In the genomic region with DNA sequence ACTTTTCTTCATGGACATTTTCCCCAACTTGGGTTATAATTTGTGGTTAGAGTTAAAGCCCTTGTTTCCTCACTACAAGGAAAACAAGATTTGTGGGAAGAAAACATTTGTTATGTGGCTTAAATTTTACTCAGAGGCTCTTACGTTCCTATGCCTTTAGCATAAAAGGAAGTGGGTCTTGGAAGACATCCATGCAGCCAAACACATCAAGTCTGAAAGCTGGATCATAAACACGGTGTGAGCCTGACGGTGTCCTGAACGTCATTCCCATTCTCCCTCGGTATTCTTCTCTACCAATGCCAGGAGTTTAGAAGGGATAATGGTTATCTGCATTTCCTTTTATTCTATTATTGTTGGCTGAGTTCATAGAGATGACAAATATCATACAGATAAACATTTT, we compare ENCODE assay signal across 29 cellular contexts.
DNase-seq lines count a peak whose midpoint lies in the region; ATAC-seq and TF ChIP-seq lines count a peak whose summit lies in the region.
"Had no signal": no experiment of that assay in that cellular context is flagged by ENCODE, and none has a peak within 500 bp of the region (broad histone marks: within the 10 kb centered on the region; RNA-seq: fewer than 3 reads in every experiment).

No MANE protein-coding gene starts in this region.

- dilution Hi-C loops in mammary epithelial cell (cut with HindIII; ENCODE audit: low sequenced_read_pairs) = no loop called here

- TF ChIP-seq CTCF in AG04450 (IDR thresholded peaks at IDR 0.05; ENCODE audit: low read depth, low read length) (no peak), mammary epithelial cell (conservative IDR thresholded peaks at IDR 0.05 in 1 of 2, IDR thresholded peaks at IDR 0.05 in 1 of 2; ENCODE audit: extremely low read depth in 1 of 2, insufficient read depth in 1 of 2, low read depth in 1 of 2, low read length in 2 of 2) (no peak), testis (IDR thresholded peaks at IDR 0.05) (no peak)

- H2BK5ac ChIP-seq in mesenchymal stem cell (ENCODE audit: low read depth, low read length, poor library complexity, severe bottlenecking) = no peak overlapping the region

- no peak overlapping the region for H3K4me3 ChIP-seq in AG04450 (ENCODE audit: low read depth, low read length)
- no peak overlapping the region for H3K4me3 ChIP-seq in mammary epithelial cell (replicated peaks in 1 of 3; ENCODE audit: insufficient read depth in 1 of 3, low read depth in 2 of 3, low read length in 3 of 3)
- H3K4me3 ChIP-seq in mesenchymal stem cell (ENCODE audit: insufficient read depth in 1 of 2, low read depth in 1 of 2, low read length in 2 of 2) = no peak overlapping the region
- no peak overlapping the region for H3K4me3 ChIP-seq in testis
- H3K4me3 ChIP-seq: adrenal gland, heart right ventricle, K562, SJSA1, thyroid gland had no signal

- POLR2A ChIA-PET in AG04450 (lab: Yijun Ruan, JAX) = no interaction called here

- H3K4me2 ChIP-seq in mammary epithelial cell (ENCODE audit: insufficient read depth, low read depth, low read length) (no peak overlapping the region), mesenchymal stem cell (ENCODE audit: low read length, poor library complexity, severe bottlenecking) (no peak overlapping the region)

- H3K9me3 ChIP-seq in AG04450 (ENCODE audit: control insufficient read depth, insufficient read depth, low read length) (peaks cover 10% of the 10 kb centered on the region), mammary epithelial cell (replicated peaks; ENCODE audit: insufficient read depth, low read length) (no peaks in the 10 kb centered on the region), mesenchymal stem cell (ENCODE audit: control insufficient read depth, low read length) (peaks cover 7% of the 10 kb centered on the region), testis (no peaks in the 10 kb centered on the region)
- H3K9me3 ChIP-seq: adrenal gland, SJSA1, thyroid gland had no signal

- WGBS in mammary epithelial cell (ENCODE audit: low coverage, missing lambda C conversion rate) = 8% methylated on average over 5 of the region's 5 CpGs
- WGBS in mesenchymal stem cell = 88% methylated on average over 1 of the region's 5 CpGs
- 25 to 32% methylated on average over 5 of the region's 5 CpGs for WGBS in testis, 2 donors

- ATAC-seq in HG03139 (IDR thresholded peaks at IDR 0.05; ENCODE audit: unreplicated experiment) (no peak), HG03354 (IDR thresholded peaks at IDR 0.05; ENCODE audit: poor library complexity, severe bottlenecking, unreplicated experiment) (no peak), HG03439 (IDR thresholded peaks at IDR 0.05; ENCODE audit: unreplicated experiment) (no peak)
- ATAC-seq: heart right ventricle; K562; left cardiac atrium; naive thymus-derived CD4-positive, alpha-beta T cell had no signal

- no peak overlapping the region for H2AK5ac ChIP-seq in mesenchymal stem cell (ENCODE audit: low read length, severe bottlenecking)

- BruUV-seq in mammary epithelial cell (replicated peaks; lab: Mats Ljungman, UMichigan) = no TSS peak

- H3K27ac ChIP-seq in AG04450 (ENCODE audit: low read depth, low read length) = no peak overlapping the region
- H3K27ac ChIP-seq in mammary epithelial cell (ENCODE audit: insufficient read depth, low read depth, low read length) = no peak overlapping the region
- H3K27ac ChIP-seq in mesenchymal stem cell (ENCODE audit: low read length, poor library complexity, severe bottlenecking) = no peak overlapping the region
- no peak overlapping the region for H3K27ac ChIP-seq in testis
- H3K27ac ChIP-seq: adrenal gland, heart right ventricle, SJSA1, thyroid gland, VCaP had no signal

- H2BK15ac ChIP-seq in mesenchymal stem cell (ENCODE audit: low read depth, poor library complexity, severe bottlenecking) = no peak overlapping the region

- no peak for TF ChIP-seq POLR2A in testis (IDR thresholded peaks at IDR 0.05)

- H3K79me2 ChIP-seq in mammary epithelial cell (ENCODE audit: insufficient read depth, low read length) = no peaks in the 10 kb centered on the region

- H3K27me3 ChIP-seq in AG04450 (ENCODE audit: control insufficient read depth, insufficient read depth, low read length) = no peaks in the 10 kb centered on the region
- no peaks in the 10 kb centered on the region for H3K27me3 ChIP-seq in mammary epithelial cell (ENCODE audit: insufficient read depth, low read length)
- H3K27me3 ChIP-seq in mesenchymal stem cell (ENCODE audit: control insufficient read depth in 1 of 2, insufficient read depth in 1 of 2, low read length in 2 of 2) = no peaks in the 10 kb centered on the region
- no peaks in the 10 kb centered on the region for H3K27me3 ChIP-seq in testis
- H3K27me3 ChIP-seq: adrenal gland, SJSA1, thyroid gland had no signal

- no peak overlapping the region for H3K23ac ChIP-seq in mesenchymal stem cell (ENCODE audit: low read length in 2 of 2)

- H2BK12ac ChIP-seq in mesenchymal stem cell (ENCODE audit: low read length in 2 of 2) = no peak overlapping the region

- CTCF ChIA-PET in AG04450 (lab: Charles Lee) = no interaction called here
- CTCF ChIA-PET in mammary epithelial cell (lab: Charles Lee; ENCODE audit: low non-redundant PET) = no interaction called here

- H3K9ac ChIP-seq in mammary epithelial cell (ENCODE audit: insufficient read depth, low read length) (no peak overlapping the region), mesenchymal stem cell (ENCODE audit: low read length) (no peak overlapping the region)

- H4K91ac ChIP-seq in mesenchymal stem cell (ENCODE audit: low read length) = no peak overlapping the region

- H2BK120ac ChIP-seq in mesenchymal stem cell (ENCODE audit: low read depth, low read length) = no peak overlapping the region

- no peak overlapping the region for H3K4ac ChIP-seq in mesenchymal stem cell (ENCODE audit: low read depth in 1 of 2, low read length in 2 of 2)

- H3K79me1 ChIP-seq in mesenchymal stem cell (replicated peaks; ENCODE audit: low read length, poor library complexity, severe bottlenecking) = no peaks in the 10 kb centered on the region

- H4K20me1 ChIP-seq in mammary epithelial cell (ENCODE audit: insufficient read depth, low read length) = no peaks in the 10 kb centered on the region

- no peak overlapping the region for H3K14ac ChIP-seq in mesenchymal stem cell (ENCODE audit: low read length in 2 of 2)

- H3K4me1 ChIP-seq in mammary epithelial cell (ENCODE audit: insufficient read depth, low read length) = no peaks in the 10 kb centered on the region
- no peaks in the 10 kb centered on the region for H3K4me1 ChIP-seq in mesenchymal stem cell (ENCODE audit: control insufficient read depth, insufficient read depth, low read depth, low read length)
- no peaks in the 10 kb centered on the region for H3K4me1 ChIP-seq in testis
- H3K4me1 ChIP-seq: adrenal gland, heart right ventricle, SJSA1, thyroid gland had no signal

- no peak overlapping the region for H3K18ac ChIP-seq in mesenchymal stem cell (ENCODE audit: low read depth in 1 of 2, low read length in 2 of 2)

- no peak overlapping the region for H2AFZ ChIP-seq in mammary epithelial cell (ENCODE audit: low read depth, low read length)
- no peak overlapping the region for H2AFZ ChIP-seq in mesenchymal stem cell (ENCODE audit: low read depth, low read length)

- H3K36me3 ChIP-seq in mammary epithelial cell (ENCODE audit: insufficient read depth, low read length) (no peaks in the 10 kb centered on the region), mesenchymal stem cell (ENCODE audit: control insufficient read depth in 1 of 2, insufficient read depth in 2 of 2, low read depth in 1 of 2, low read length in 2 of 2) (no peaks in the 10 kb centered on the region), testis (ENCODE audit: low read depth, missing control alignments) (no peaks in the 10 kb centered on the region)
- H3K36me3 ChIP-seq: adrenal gland, heart right ventricle, SJSA1, thyroid gland had no signal

- DNase-seq in AG04450 (ENCODE audit: low read depth, low spot score) (peak; percentile 11), M059J (ENCODE audit: low read depth) (peak; percentile 53), mammary epithelial cell (peak; percentile 4), mesenchymal stem cell (peak; percentile 2), testis (no peak)
- DNase-seq: activated CD4-positive, alpha-beta T cell treated with anti-CD3 and anti-CD28 coated beads, Interleukin-2, amount 10 ng/mL, durations not matched to agents 24 days and 14 days; activated naive CD4-positive, alpha-beta T cell treated with Interleukin-2 at 50 U/mL for 16 hours; activated T-cell treated with anti-CD3 and anti-CD28 coated beads, Interleukin-2, amount 50 U/mL, for 48 hours; adrenal gland; C1 segment of cervical spinal cord; central memory CD4-positive, alpha-beta T cell; H9; heart right ventricle; left cardiac atrium; naive thymus-derived CD4-positive, alpha-beta T cell; NCI-H146; NCI-H2171; NCI-H526 treated with DMSO at 0.1 percent for 48 hours; stimulated activated CD4-positive, alpha-beta T cell treated with anti-CD3 and anti-CD28 coated beads, Interleukin-12 subunit alpha, Interleukin-12 subunit beta, amount 100 ng/mL, for 4 hours; stimulated activated CD4-positive, alpha-beta T cell treated with anti-CD3 and anti-CD28 coated beads, Interleukin-4, amount 100 ng/mL, for 24 hours; stimulated activated naive CD4-positive, alpha-beta T cell; T-helper 2 cell; thyroid gland had no signal

- in situ Hi-C loops in mammary epithelial cell (cut with MboI; ENCODE audit: low sequenced_read_pairs in 2 of 2) = no loop called here

- no peak overlapping the region for H4K8ac ChIP-seq in mesenchymal stem cell (ENCODE audit: low read length)

- intact Hi-C loops in mammary epithelial cell (cut with micrococcal nuclease) = no loop called here
- intact Hi-C loops in testis (cut with DNase I; ENCODE audit: low total_unique reads) = no loop called here
